9 cellular contexts compared by ENCODE assay signal in the genomic region with DNA sequence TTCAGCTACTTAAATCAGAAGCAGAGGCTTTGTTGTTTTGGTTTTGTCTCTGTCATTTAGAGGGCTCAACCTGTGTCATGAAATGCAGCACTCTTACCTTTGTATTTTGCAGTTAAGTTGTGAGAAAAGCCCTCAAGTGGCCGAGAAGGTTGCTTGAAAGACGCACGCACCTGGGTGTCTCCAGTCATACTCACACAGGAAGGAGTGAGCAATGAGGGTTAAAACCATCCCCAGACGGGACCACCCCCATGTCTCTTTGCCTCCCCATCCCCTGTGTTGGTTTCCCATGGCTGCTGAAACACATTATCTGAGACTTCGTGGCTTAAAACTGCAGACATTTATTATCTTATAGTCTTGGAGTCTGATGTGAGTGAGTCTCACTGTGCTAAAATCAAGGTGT.
DNase-seq lines count a peak whose midpoint lies in the region; ATAC-seq and TF ChIP-seq lines count a peak whose summit lies in the region.
"Had no signal": no experiment of that assay in that cellular context is flagged by ENCODE, and none has a peak within 500 bp of the region (broad histone marks: within the 10 kb centered on the region; RNA-seq: fewer than 3 reads in every experiment).

No MANE protein-coding gene starts in this region.

- H2AFZ ChIP-seq in mammary epithelial cell (ENCODE audit: low read depth, low read length) = no peak overlapping the region

- no peaks in the 10 kb centered on the region for H3K79me2 ChIP-seq in mammary epithelial cell (ENCODE audit: insufficient read depth, low read length)

- CTCF ChIA-PET in mammary epithelial cell (lab: Charles Lee; ENCODE audit: low non-redundant PET) = no interaction called here

- H3K4me3 Mint-ChIP-seq in activated naive CD8-positive, alpha-beta T cell treated with anti-CD3 and anti-CD28 coated beads for 36 hours = no peak overlapping the region

- no peak overlapping the region for H3K27ac ChIP-seq in mammary epithelial cell (ENCODE audit: insufficient read depth, low read depth, low read length)

- BruUV-seq in mammary epithelial cell (replicated peaks; lab: Mats Ljungman, UMichigan) = no TSS peak

- no peak overlapping the region for H3K9ac ChIP-seq in mammary epithelial cell (ENCODE audit: insufficient read depth, low read length)

- H3K4me3 ChIP-seq in mammary epithelial cell (replicated peaks in 1 of 3; ENCODE audit: insufficient read depth in 1 of 3, low read depth in 2 of 3, low read length in 3 of 3) = no peak overlapping the region

- WGBS in mammary epithelial cell (ENCODE audit: low coverage, missing lambda C conversion rate) = 90% methylated on average over 5 of the region's 5 CpGs

- H3K27ac Mint-ChIP-seq in activated naive CD8-positive, alpha-beta T cell treated with anti-CD3 and anti-CD28 coated beads for 36 hours = peak overlapping the region; percentile 54

- H3K36me3 Mint-ChIP-seq in activated naive CD8-positive, alpha-beta T cell treated with anti-CD3 and anti-CD28 coated beads for 36 hours = no peaks in the 10 kb centered on the region

- no peak for TF ChIP-seq CTCF in mammary epithelial cell (conservative IDR thresholded peaks at IDR 0.05 in 1 of 2, IDR thresholded peaks at IDR 0.05 in 1 of 2; ENCODE audit: extremely low read depth in 1 of 2, insufficient read depth in 1 of 2, low read depth in 1 of 2, low read length in 2 of 2)

- DNase-seq in activated naive CD8-positive, alpha-beta T cell treated with anti-CD3 and anti-CD28 coated beads for 36 hours = peak; percentile 41
- DNase-seq in stimulated activated CD4-positive, alpha-beta T cell treated with anti-CD3 and anti-CD28 coated beads, TNF-alpha, amount 100 ng/mL, for 24 hours (ENCODE audit: low read depth in 3 of 3) = peak; percentile 22 to 46 (median 33)
- DNase-seq in NCI-H1092 treated with DMSO at 0.1 percent for 48 hours (lab: John Stamatoyannopoulos, UW) (no peak), mammary epithelial cell (no peak), KG1 (lab: John Stamatoyannopoulos, UW) (no peak), SHP77 treated with DMSO at 0.1 percent for 48 hours (lab: John Stamatoyannopoulos, UW) (no peak)
- DNase-seq: DMS79 treated with DMSO at 0.1 percent for 48 hours had no signal

- H3K9me3 ChIP-seq in mammary epithelial cell (replicated peaks; ENCODE audit: insufficient read depth, low read length) = no peaks in the 10 kb centered on the region

- no peaks in the 10 kb centered on the region for H4K20me1 ChIP-seq in mammary epithelial cell (ENCODE audit: insufficient read depth, low read length)

- peak; percentile 70 for ATAC-seq in GM19395 (IDR thresholded peaks at IDR 0.05; ENCODE audit: unreplicated experiment)
- ATAC-seq in activated CD4-positive, CD25-positive, alpha-beta regulatory T cell treated with anti-CD3 and anti-CD28 coated beads, Interleukin-2, amount 50 U/mL, for 24 hours = peak; percentile 68 to 75

- no peaks in the 10 kb centered on the region for H3K27me3 Mint-ChIP-seq in activated naive CD8-positive, alpha-beta T cell treated with anti-CD3 and anti-CD28 coated beads for 36 hours

- peaks cover 40% of the 10 kb centered on the region for H3K4me1 ChIP-seq in mammary epithelial cell (ENCODE audit: insufficient read depth, low read length)

- H3K4me2 ChIP-seq in mammary epithelial cell (ENCODE audit: insufficient read depth, low read depth, low read length) = no peak overlapping the region

- H3K9me3 Mint-ChIP-seq in activated naive CD8-positive, alpha-beta T cell treated with anti-CD3 and anti-CD28 coated beads for 36 hours = no peaks in the 10 kb centered on the region

- no peaks in the 10 kb centered on the region for H3K36me3 ChIP-seq in mammary epithelial cell (ENCODE audit: insufficient read depth, low read length)

- H3K4me1 Mint-ChIP-seq in activated naive CD8-positive, alpha-beta T cell treated with anti-CD3 and anti-CD28 coated beads for 36 hours = peaks cover 49% of the 10 kb centered on the region

- no peaks in the 10 kb centered on the region for H3K27me3 ChIP-seq in mammary epithelial cell (ENCODE audit: insufficient read depth, low read length)

- dilution Hi-C loops in mammary epithelial cell (cut with HindIII; ENCODE audit: low sequenced_read_pairs) = no loop called here

- intact Hi-C loops in mammary epithelial cell (cut with micrococcal nuclease) = loop anchor here (2.0 to 10.0 kb wide), 2 partner anchors 99 to 431 kb away; no protein-coding TSS in a partner anchor

- in situ Hi-C loops in mammary epithelial cell (cut with MboI; ENCODE audit: low sequenced_read_pairs in 2 of 2) = no loop called here

Comparison
In these comparisons a context has a peak if more than half of its experiments do, and no peak if none do; other contexts are left out.
1. DNase-seq: peak in activated naive CD8-positive, alpha-beta T cell treated with anti-CD3 and anti-CD28 coated beads for 36 hours (single experiment) and stimulated activated CD4-positive, alpha-beta T cell treated with anti-CD3 and anti-CD28 coated beads, TNF-alpha, amount 100 ng/mL, for 24 hours (3 of 3); none in NCI-H1092 treated with DMSO at 0.1 percent for 48 hours (single experiment), mammary epithelial cell (single experiment), KG1 (single experiment) and SHP77 treated with DMSO at 0.1 percent for 48 hours (single experiment).